7 cellular contexts compared by ENCODE assay signal in genomic region chr9:34664281-34665108, GRCh38.
DNase-seq lines count a peak whose midpoint lies in the region; ATAC-seq and TF ChIP-seq lines count a peak whose summit lies in the region.

No MANE protein-coding gene starts in this region.

- peak; percentile 38 for ATAC-seq in HG02763 (IDR thresholded peaks at IDR 0.05; ENCODE audit: unreplicated experiment)

- TF ChIP-seq CTCF in GM12874 (IDR thresholded peaks at IDR 0.05; ENCODE audit: insufficient read depth, low read depth, low read length) = peak; percentile 97

- peak; percentile 44 for DNase-seq in NCI-H82 treated with DMSO at 0.1 percent for 48 hours (lab: John Stamatoyannopoulos, UW; ENCODE audit: unreplicated experiment)
- DNase-seq in activated CD8-positive, alpha-beta memory T cell treated with anti-CD3 and anti-CD28 coated beads for 4 hours (ENCODE audit: low read depth in 2 of 2) = peak; percentile 12 to 38
- DNase-seq in epidermal melanocyte (ENCODE audit: insufficient read length, low spot score) = peak; percentile 73
- DNase-seq in midbrain (lab: John Stamatoyannopoulos, UW) = peak; percentile 84
- peak; percentile 46 for DNase-seq in stimulated activated CD8-positive, alpha-beta memory T cell treated with anti-CD3 and anti-CD28 coated beads, Interleukin-4, amount 100 ng/mL, for 24 hours (ENCODE audit: low read depth)

Comparison
In these comparisons a context has a peak if more than half of its experiments do, and no peak if none do; other contexts are left out.
1. Peak in every context shown above with its lines: DNase-seq and ATAC-seq.
2. DNase-seq: peak in every context shown above with its lines; median percentile 84 in midbrain; 73 in epidermal melanocyte; 46 in stimulated activated CD8-positive, alpha-beta memory T cell treated with anti-CD3 and anti-CD28 coated beads, Interleukin-4, amount 100 ng/mL, for 24 hours; 44 in NCI-H82 treated with DMSO at 0.1 percent for 48 hours; 25 in activated CD8-positive, alpha-beta memory T cell treated with anti-CD3 and anti-CD28 coated beads for 4 hours.